ENCODE assay signal across 17 cellular contexts in genomic region chr11:19933801-19934488, GRCh38.
A peak's percentile ranks its signal among the peaks of the same experiment; 100 is the strongest.
DNase-seq lines count a peak whose midpoint lies in the region; ATAC-seq and TF ChIP-seq lines count a peak whose summit lies in the region.
"Had no signal": no experiment of that assay in that cellular context is flagged by ENCODE, and none has a peak within 500 bp of the region (broad histone marks: within the 10 kb centered on the region; RNA-seq: fewer than 3 reads in every experiment).

No MANE protein-coding gene starts in this region.

- H3K9me2 ChIP-seq in GM23248 (ENCODE audit: insufficient read depth) (no peaks in the 10 kb centered on the region), hepatocyte (replicated peaks; ENCODE audit: insufficient read depth) (no peaks in the 10 kb centered on the region)

- H3K27ac ChIP-seq in GM23248 (peak overlapping the region; percentile 79), mesenchymal stem cell (ENCODE audit: low read length, poor library complexity, severe bottlenecking) (no peak overlapping the region), hepatocyte (no peak overlapping the region)
- H3K27ac ChIP-seq: KMS-11 had no signal

- peaks cover 5 to 7% of the 10 kb centered on the region in 2 donors for H3K27me3 Mint-ChIP-seq in stimulated activated naive B cell treated with anti-CD40 and anti-IgM and Interleukin-4, amounts not matched to agents 10 μg/mL and 1 μg/mL and 100 μg/mL, for 72 hours
- H3K27me3 Mint-ChIP-seq: CD4-positive, alpha-beta memory T cell had no signal

- H3K27me3 ChIP-seq in GM23248 (replicated peaks; ENCODE audit: insufficient read depth), result no peaks in the 10 kb centered on the region
- no peaks in the 10 kb centered on the region for H3K27me3 ChIP-seq in adipocyte (replicated peaks; ENCODE audit: control insufficient read depth, insufficient read depth, low read length)
- no peaks in the 10 kb centered on the region for H3K27me3 ChIP-seq in mesenchymal stem cell (ENCODE audit: control insufficient read depth in 1 of 2, insufficient read depth in 1 of 2, low read length in 2 of 2)
- no peaks in the 10 kb centered on the region for H3K27me3 ChIP-seq in hepatocyte
- H3K27me3 ChIP-seq: BE2C had no signal

- no peak overlapping the region for H3K18ac ChIP-seq in mesenchymal stem cell (ENCODE audit: low read depth in 1 of 2, low read length in 2 of 2)

- no peak overlapping the region for H4K8ac ChIP-seq in mesenchymal stem cell (ENCODE audit: low read length)

- H2BK15ac ChIP-seq in mesenchymal stem cell (ENCODE audit: low read depth, poor library complexity, severe bottlenecking), result no peak overlapping the region

- H3F3A ChIP-seq in GM23248 (ENCODE audit: insufficient read depth), result peaks cover 48% of the 10 kb centered on the region

- H3K14ac ChIP-seq in mesenchymal stem cell (ENCODE audit: low read length in 2 of 2), result no peak overlapping the region

- DNase-seq in GM23248 (no peak), adipocyte (ENCODE audit: low read depth) (no peak), mesenchymal stem cell (no peak), kidney glomerular epithelial cell (lab: John Stamatoyannopoulos, UW) (no peak), HuH-7.5 (ENCODE audit: low spot score) (no peak), cortex of kidney (lab: John Stamatoyannopoulos, UW) (no peak), hepatocyte (ENCODE audit: low spot score) (no peak)
- no peak for DNase-seq in stimulated activated naive B cell treated with anti-CD40 and anti-IgM and Interleukin-4, amounts not matched to agents 10 μg/mL and 1 μg/mL and 100 μg/mL, for 72 hours
- DNase-seq: ACHN; BE2C; CD4-positive, alpha-beta memory T cell; NCI-H1048; NCI-H146; NCI-H2081; NCI-H2227 treated with DMSO at 0.1 percent for 48 hours; NCI-H524 had no signal

- H3K36me3 ChIP-seq in GM23248 (ENCODE audit: low read depth), result no peaks in the 10 kb centered on the region; the same call in 1 of the 2 replicates
- peaks cover 46% of the 10 kb centered on the region for H3K36me3 ChIP-seq in adipocyte (ENCODE audit: control insufficient read depth, insufficient read depth, low read length, severe bottlenecking)
- peaks cover 20 to 55% of the 10 kb centered on the region in 2 experiments for H3K36me3 ChIP-seq in mesenchymal stem cell (ENCODE audit: control insufficient read depth in 1 of 2, insufficient read depth in 2 of 2, low read depth in 1 of 2, low read length in 2 of 2)
- no peaks in the 10 kb centered on the region for H3K36me3 ChIP-seq in hepatocyte (replicated peaks; ENCODE audit: insufficient read depth, low read depth)
- H3K36me3 ChIP-seq: BE2C had no signal

- no peak for TF ChIP-seq CTCF in hepatocyte (IDR thresholded peaks at IDR 0.05; ENCODE audit: poor library complexity)

- peak overlapping the region; percentile 48 for H3K9ac ChIP-seq in GM23248
- peak overlapping the region; percentile 11 for H3K9ac ChIP-seq in adipocyte (ENCODE audit: low read length)
- peak overlapping the region; percentile 40 for H3K9ac ChIP-seq in mesenchymal stem cell (ENCODE audit: low read length)
- H3K9ac ChIP-seq: KMS-11 had no signal

- no peak overlapping the region for H4K91ac ChIP-seq in mesenchymal stem cell (ENCODE audit: low read length)

- H3K4me1 ChIP-seq in GM23248 (ENCODE audit: insufficient read depth), result peaks cover 49% of the 10 kb centered on the region
- peaks cover 41% of the 10 kb centered on the region for H3K4me1 ChIP-seq in adipocyte (ENCODE audit: control insufficient read depth, insufficient read depth, low read length)
- peaks cover 5% of the 10 kb centered on the region for H3K4me1 ChIP-seq in mesenchymal stem cell (ENCODE audit: control insufficient read depth, insufficient read depth, low read depth, low read length)
- H3K4me1 ChIP-seq in hepatocyte (ENCODE audit: insufficient read depth), result peaks cover 22% of the 10 kb centered on the region
- H3K4me1 ChIP-seq: BE2C had no signal

- no peak overlapping the region for H2AK5ac ChIP-seq in mesenchymal stem cell (ENCODE audit: low read length, severe bottlenecking)

- H3K36me3 Mint-ChIP-seq in stimulated activated naive B cell treated with anti-CD40 and anti-IgM and Interleukin-4, amounts not matched to agents 10 μg/mL and 1 μg/mL and 100 μg/mL, for 72 hours, result no peaks in the 10 kb centered on the region
- H3K36me3 Mint-ChIP-seq: CD4-positive, alpha-beta memory T cell had no signal

- no peak overlapping the region for H3K4me3 Mint-ChIP-seq in stimulated activated naive B cell treated with anti-CD40 and anti-IgM and Interleukin-4, amounts not matched to agents 10 μg/mL and 1 μg/mL and 100 μg/mL, for 72 hours
- H3K4me3 Mint-ChIP-seq: CD4-positive, alpha-beta memory T cell had no signal

- 93 to 94% methylated on average over 12 of the region's 12 CpGs for WGBS in GM23248 (ENCODE audit: low coverage in 1 of 2, low lambda C conversion rate in 2 of 2, missing lambda C conversion rate in 2 of 2), 2 experiments
- WGBS in mesenchymal stem cell, result 88% methylated on average over 10 of the region's 12 CpGs
- 85% methylated on average over 12 of the region's 12 CpGs for WGBS in hepatocyte (ENCODE audit: low lambda C conversion rate, missing lambda C conversion rate)

- H3K9me3 ChIP-seq in GM23248 (ENCODE audit: low read depth) (no peaks in the 10 kb centered on the region), adipocyte (ENCODE audit: control insufficient read depth, low read length) (no peaks in the 10 kb centered on the region), mesenchymal stem cell (ENCODE audit: control insufficient read depth, low read length) (no peaks in the 10 kb centered on the region), hepatocyte (ENCODE audit: low read depth) (no peaks in the 10 kb centered on the region)
- H3K9me3 ChIP-seq: BE2C had no signal

- H3K79me2 ChIP-seq in GM23248 (ENCODE audit: insufficient read depth) (peaks cover 24% of the 10 kb centered on the region; the same call in 1 of the 2 replicates), hepatocyte (no peaks in the 10 kb centered on the region)

- no peak overlapping the region for H2BK12ac ChIP-seq in mesenchymal stem cell (ENCODE audit: low read length in 2 of 2)

- H2BK120ac ChIP-seq in mesenchymal stem cell (ENCODE audit: low read depth, low read length), result no peak overlapping the region

- H3K79me1 ChIP-seq in mesenchymal stem cell (replicated peaks; ENCODE audit: low read length, poor library complexity, severe bottlenecking), result peaks cover 14% of the 10 kb centered on the region

- H3K9me3 Mint-ChIP-seq in stimulated activated naive B cell treated with anti-CD40 and anti-IgM and Interleukin-4, amounts not matched to agents 10 μg/mL and 1 μg/mL and 100 μg/mL, for 72 hours, result no peaks in the 10 kb centered on the region
- H3K9me3 Mint-ChIP-seq: CD4-positive, alpha-beta memory T cell had no signal

- H3K4me3 ChIP-seq in GM23248 (no peak overlapping the region), adipocyte (ENCODE audit: low read length) (no peak overlapping the region), mesenchymal stem cell (ENCODE audit: insufficient read depth in 1 of 2, low read depth in 1 of 2, low read length in 2 of 2) (no peak overlapping the region), hepatocyte (no peak overlapping the region)

- ATAC-seq in stimulated activated naive B cell treated with anti-CD40 and anti-IgM and Interleukin-4, amounts not matched to agents 10 μg/mL and 1 μg/mL and 100 μg/mL, for 72 hours (replicated peaks), result no peak

- H4K20me1 ChIP-seq in GM23248 (ENCODE audit: insufficient read depth) (no peaks in the 10 kb centered on the region; the same call in 1 of the 2 replicates), hepatocyte (ENCODE audit: insufficient read depth, poor library complexity, severe bottlenecking) (no peaks in the 10 kb centered on the region)

- no peak overlapping the region for H2BK5ac ChIP-seq in mesenchymal stem cell (ENCODE audit: low read depth, low read length, poor library complexity, severe bottlenecking)

- no peak overlapping the region for H3K23ac ChIP-seq in mesenchymal stem cell (ENCODE audit: low read length in 2 of 2)

- H3K4me2 ChIP-seq in GM23248 (ENCODE audit: unreplicated experiment) (peak overlapping the region; percentile 29), mesenchymal stem cell (ENCODE audit: low read length, poor library complexity, severe bottlenecking) (no peak overlapping the region), hepatocyte (no peak overlapping the region)
- H3K4me2 ChIP-seq: KMS-11 had no signal

- H3K27ac Mint-ChIP-seq in stimulated activated naive B cell treated with anti-CD40 and anti-IgM and Interleukin-4, amounts not matched to agents 10 μg/mL and 1 μg/mL and 100 μg/mL, for 72 hours, result peak overlapping the region; percentile 86
- H3K27ac Mint-ChIP-seq: CD4-positive, alpha-beta memory T cell had no signal

- H2AFZ ChIP-seq in GM23248, result no peak overlapping the region
- no peak overlapping the region for H2AFZ ChIP-seq in mesenchymal stem cell (ENCODE audit: low read depth, low read length)
- no peak overlapping the region for H2AFZ ChIP-seq in hepatocyte

- no peaks in the 10 kb centered on the region for H3K4me1 Mint-ChIP-seq in stimulated activated naive B cell treated with anti-CD40 and anti-IgM and Interleukin-4, amounts not matched to agents 10 μg/mL and 1 μg/mL and 100 μg/mL, for 72 hours

- in situ Hi-C loops in GM23248 (cut with MboI), result loop anchor here (25.0 kb wide), 1 partner anchor 403 kb away; no protein-coding TSS in a partner anchor

- no peak overlapping the region for H3K4ac ChIP-seq in mesenchymal stem cell (ENCODE audit: low read depth in 1 of 2, low read length in 2 of 2)
